In the genomic region with DNA sequence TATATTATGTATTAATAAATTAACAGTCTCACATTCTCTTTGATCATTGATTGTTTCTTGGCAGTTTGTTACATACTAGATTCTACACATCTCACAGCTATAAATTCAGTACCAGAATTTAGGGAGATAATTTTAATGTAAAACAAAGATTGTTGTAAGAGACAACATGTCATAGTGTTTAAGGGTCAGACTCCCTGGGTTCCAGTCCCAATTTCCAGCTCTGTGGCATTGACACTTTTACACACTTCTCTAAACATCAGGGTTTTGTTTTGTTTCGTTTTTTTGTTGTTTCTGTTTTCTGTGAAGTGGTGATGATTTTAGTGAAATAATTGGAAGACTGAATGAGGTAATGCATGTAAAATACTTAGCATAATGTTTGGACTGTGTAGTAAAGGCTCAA, we compare ENCODE assay signal across 1 cellular context.
TF ChIP-seq lines count a peak whose summit lies in the region.

No MANE protein-coding gene starts in this region.

TF ChIP-seq in K562, 482 proteins besides CTCF, POLR2A, EP300 and RAD21 (continued from another document):
- TF ChIP-seq, protein P1, sequence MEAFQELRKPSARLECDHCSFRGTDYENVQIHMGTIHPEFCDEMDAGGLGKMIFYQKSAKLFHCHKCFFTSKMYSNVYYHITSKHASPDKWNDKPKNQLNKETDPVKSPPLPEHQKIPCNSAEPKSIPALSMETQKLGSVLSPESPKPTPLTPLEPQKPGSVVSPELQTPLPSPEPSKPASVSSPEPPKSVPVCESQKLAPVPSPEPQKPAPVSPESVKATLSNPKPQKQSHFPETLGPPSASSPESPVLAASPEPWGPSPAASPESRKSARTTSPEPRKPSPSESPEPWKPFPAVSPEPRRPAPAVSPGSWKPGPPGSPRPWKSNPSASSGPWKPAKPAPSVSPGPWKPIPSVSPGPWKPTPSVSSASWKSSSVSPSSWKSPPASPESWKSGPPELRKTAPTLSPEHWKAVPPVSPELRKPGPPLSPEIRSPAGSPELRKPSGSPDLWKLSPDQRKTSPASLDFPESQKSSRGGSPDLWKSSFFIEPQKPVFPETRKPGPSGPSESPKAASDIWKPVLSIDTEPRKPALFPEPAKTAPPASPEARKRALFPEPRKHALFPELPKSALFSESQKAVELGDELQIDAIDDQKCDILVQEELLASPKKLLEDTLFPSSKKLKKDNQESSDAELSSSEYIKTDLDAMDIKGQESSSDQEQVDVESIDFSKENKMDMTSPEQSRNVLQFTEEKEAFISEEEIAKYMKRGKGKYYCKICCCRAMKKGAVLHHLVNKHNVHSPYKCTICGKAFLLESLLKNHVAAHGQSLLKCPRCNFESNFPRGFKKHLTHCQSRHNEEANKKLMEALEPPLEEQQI (IDR thresholded peaks at IDR 0.05) = 0 out of 2 replicates have a peak, but pooled peaks have one; percentile 17
- TF ChIP-seq ARNT (IDR thresholded peaks at IDR 0.05) = 0 out of 4 replicates have a peak, but pooled peaks of 1 of the 2 experiments have one; percentile 30
- no peak for TF ChIP-seq HSF4 (CRISPR knock-in tag; IDR thresholded peaks at IDR 0.05; ENCODE audit: borderline replicate concordance)
- no peak for TF ChIP-seq ZNF79 (CRISPR knock-in tag; IDR thresholded peaks at IDR 0.05; ENCODE audit: low read depth)
- TF ChIP-seq, protein P2, sequence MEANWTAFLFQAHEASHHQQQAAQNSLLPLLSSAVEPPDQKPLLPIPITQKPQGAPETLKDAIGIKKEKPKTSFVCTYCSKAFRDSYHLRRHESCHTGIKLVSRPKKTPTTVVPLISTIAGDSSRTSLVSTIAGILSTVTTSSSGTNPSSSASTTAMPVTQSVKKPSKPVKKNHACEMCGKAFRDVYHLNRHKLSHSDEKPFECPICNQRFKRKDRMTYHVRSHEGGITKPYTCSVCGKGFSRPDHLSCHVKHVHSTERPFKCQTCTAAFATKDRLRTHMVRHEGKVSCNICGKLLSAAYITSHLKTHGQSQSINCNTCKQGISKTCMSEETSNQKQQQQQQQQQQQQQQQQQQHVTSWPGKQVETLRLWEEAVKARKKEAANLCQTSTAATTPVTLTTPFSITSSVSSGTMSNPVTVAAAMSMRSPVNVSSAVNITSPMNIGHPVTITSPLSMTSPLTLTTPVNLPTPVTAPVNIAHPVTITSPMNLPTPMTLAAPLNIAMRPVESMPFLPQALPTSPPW (CRISPR knock-in tag; IDR thresholded peaks at IDR 0.05) = no peak
- no peak for TF ChIP-seq CAMTA2 (CRISPR knock-in tag; conservative IDR thresholded peaks at IDR 0.05)
- TF ChIP-seq DPF2 (IDR thresholded peaks at IDR 0.05) = 0 out of 2 replicates have a peak, but pooled peaks have one; percentile 17
- no peak for TF ChIP-seq PHF20 (IDR thresholded peaks at IDR 0.05; ENCODE audit: partially characterized antibody)
- TF ChIP-seq KAT7 (CRISPR knock-in tag; IDR thresholded peaks at IDR 0.05; ENCODE audit: borderline replicate concordance) = 0 out of 2 replicates have a peak, but pooled peaks have one; percentile 52
- no peak for TF ChIP-seq MYBL2 (IDR thresholded peaks at IDR 0.05; ENCODE audit: low read depth)
- no peak for TF ChIP-seq MYBL2 (CRISPR knock-in tag; IDR thresholded peaks at IDR 0.05; ENCODE audit: borderline replicate concordance)
- peak in 1 of 2 experiments; percentile 48; a peak in 1 of 4 replicates for TF ChIP-seq HDAC1 (IDR thresholded peaks at IDR 0.05)
- TF ChIP-seq, protein P3, sequence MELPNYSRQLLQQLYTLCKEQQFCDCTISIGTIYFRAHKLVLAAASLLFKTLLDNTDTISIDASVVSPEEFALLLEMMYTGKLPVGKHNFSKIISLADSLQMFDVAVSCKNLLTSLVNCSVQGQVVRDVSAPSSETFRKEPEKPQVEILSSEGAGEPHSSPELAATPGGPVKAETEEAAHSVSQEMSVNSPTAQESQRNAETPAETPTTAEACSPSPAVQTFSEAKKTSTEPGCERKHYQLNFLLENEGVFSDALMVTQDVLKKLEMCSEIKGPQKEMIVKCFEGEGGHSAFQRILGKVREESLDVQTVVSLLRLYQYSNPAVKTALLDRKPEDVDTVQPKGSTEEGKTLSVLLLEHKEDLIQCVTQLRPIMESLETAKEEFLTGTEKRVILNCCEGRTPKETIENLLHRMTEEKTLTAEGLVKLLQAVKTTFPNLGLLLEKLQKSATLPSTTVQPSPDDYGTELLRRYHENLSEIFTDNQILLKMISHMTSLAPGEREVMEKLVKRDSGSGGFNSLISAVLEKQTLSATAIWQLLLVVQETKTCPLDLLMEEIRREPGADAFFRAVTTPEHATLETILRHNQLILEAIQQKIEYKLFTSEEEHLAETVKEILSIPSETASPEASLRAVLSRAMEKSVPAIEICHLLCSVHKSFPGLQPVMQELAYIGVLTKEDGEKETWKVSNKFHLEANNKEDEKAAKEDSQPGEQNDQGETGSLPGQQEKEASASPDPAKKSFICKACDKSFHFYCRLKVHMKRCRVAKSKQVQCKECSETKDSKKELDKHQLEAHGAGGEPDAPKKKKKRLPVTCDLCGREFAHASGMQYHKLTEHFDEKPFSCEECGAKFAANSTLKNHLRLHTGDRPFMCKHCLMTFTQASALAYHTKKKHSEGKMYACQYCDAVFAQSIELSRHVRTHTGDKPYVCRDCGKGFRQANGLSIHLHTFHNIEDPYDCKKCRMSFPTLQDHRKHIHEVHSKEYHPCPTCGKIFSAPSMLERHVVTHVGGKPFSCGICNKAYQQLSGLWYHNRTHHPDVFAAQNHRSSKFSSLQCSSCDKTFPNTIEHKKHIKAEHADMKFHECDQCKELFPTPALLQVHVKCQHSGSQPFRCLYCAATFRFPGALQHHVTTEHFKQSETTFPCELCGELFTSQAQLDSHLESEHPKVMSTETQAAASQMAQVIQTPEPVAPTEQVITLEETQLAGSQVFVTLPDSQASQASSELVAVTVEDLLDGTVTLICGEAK (IDR thresholded peaks at IDR 0.05) = 0 out of 2 replicates have a peak, but pooled peaks have one; percentile 49
- TF ChIP-seq, protein P3 (CRISPR knock-in tag; IDR thresholded peaks at IDR 0.05) = no peak
